In the genomic region with DNA sequence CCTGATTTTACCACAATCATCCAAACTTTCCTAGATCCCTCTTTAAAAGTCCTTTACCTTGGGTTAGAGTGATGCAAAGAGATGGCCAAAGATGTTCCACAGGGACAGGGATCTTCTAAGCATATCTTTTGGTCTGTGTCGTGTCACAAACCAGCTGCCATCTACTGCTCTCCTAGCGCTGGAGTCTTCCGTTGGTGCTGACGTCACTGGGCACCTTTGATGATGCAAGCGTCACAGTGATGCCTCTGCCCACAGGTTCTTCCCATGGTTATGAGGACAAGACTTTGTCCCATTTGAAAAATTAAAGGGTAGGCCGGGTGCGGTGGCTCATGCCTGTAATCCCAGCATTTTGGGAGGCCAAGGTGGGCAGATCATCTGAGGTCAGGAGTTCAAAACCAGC, we compare ENCODE assay signal across 35 cellular contexts. TPM values are rescaled to one million over a fixed set of nuclear protein-coding genes. Genes with fewer than 3 reads are reported as not detected.
"Had no signal": no experiment of that assay in that cellular context is flagged by ENCODE, and none has a peak within 500 bp of the region (broad histone marks: within the 10 kb centered on the region; RNA-seq: fewer than 3 reads in every experiment).

No MANE protein-coding gene starts in this region.

- H3K36me3 ChIP-seq: neutrophil, ovary, stomach, thoracic aorta, thyroid gland, tibial nerve, upper lobe of left lung, vagina had no signal

- DNase-seq: naive thymus-derived CD8-positive, alpha-beta T cell; nephron progenitor cell; nucleus accumbens; ovary; posterior cingulate gyrus; psoas muscle; right cardiac atrium; stimulated activated CD4-positive, alpha-beta T cell treated with anti-CD3 and anti-CD28 coated beads, Interleukin-15, amount 100 ng/mL, for 24 hours; stimulated activated CD4-positive, alpha-beta T cell treated with anti-CD3 and anti-CD28 coated beads, Interleukin-2, amount 100 ng/mL, for 24 hours; stimulated activated CD4-positive, alpha-beta T cell treated with anti-CD3 and anti-CD28 coated beads, Interleukin-2, amount 100 ng/mL, for 48 hours; stimulated activated CD4-positive, alpha-beta T cell treated with anti-CD3 and anti-CD28 coated beads, Interleukin-4, amount 100 ng/mL, for 24 hours; stimulated activated naive B cell treated with anti-CD40 and anti-IgM and Interleukin-4, amounts not matched to agents 10 μg/mL and 1 μg/mL and 100 μg/mL, for 72 hours; stimulated activated naive CD4-positive, alpha-beta T cell treated with Interleukin-2 at 50 U/mL for 16 hours; stomach; thyroid gland; trophoblast cell; upper lobe of left lung had no signal

- H3K4me1 Mint-ChIP-seq: naive thymus-derived CD8-positive, alpha-beta T cell; stimulated activated effector memory CD8-positive, alpha-beta T cell treated with anti-CD3 and anti-CD28 coated beads, Interleukin-12 subunit alpha, Interleukin-12 subunit beta, amount 100 ng/mL, for 72 hours; stimulated activated naive B cell treated with anti-CD40 and anti-IgM and Interleukin-4, amounts not matched to agents 10 μg/mL and 1 μg/mL and 100 μg/mL, for 72 hours had no signal

- H2AFZ ChIP-seq: parathyroid adenoma had no signal

- H3K4me3 ChIP-seq: ovary, psoas muscle, skin epidermis, stomach, thoracic aorta, thyroid gland, tibial nerve, upper lobe of left lung, vagina had no signal

- H3K4me3 Mint-ChIP-seq: naive thymus-derived CD8-positive, alpha-beta T cell; natural killer cell treated with Interleukin-12 subunit alpha and Interleukin-12 subunit beta and Interleukin-15 and Interleukin-18, amount 100 ng/mL, for 72 hours; nephron progenitor cell; neural crest cell; stimulated activated effector memory CD8-positive, alpha-beta T cell treated with anti-CD3 and anti-CD28 coated beads, Interleukin-12 subunit alpha, Interleukin-12 subunit beta, amount 100 ng/mL, for 72 hours; stimulated activated naive B cell treated with anti-CD40 and anti-IgM and Interleukin-4, amounts not matched to agents 10 μg/mL and 1 μg/mL and 100 μg/mL, for 72 hours; stimulated activated naive CD8-positive, alpha-beta T cell treated with anti-CD3 and anti-CD28 coated beads, Interleukin-15, Interleukin-2, amounts not matched to agents 100 ng/mL and 50 ng/mL, for 24 hours had no signal

- ATAC-seq: naive thymus-derived CD8-positive, alpha-beta T cell; natural killer cell treated with Interleukin-12 subunit alpha and Interleukin-12 subunit beta and Interleukin-15 and Interleukin-18, amount 100 ng/mL, for 72 hours; psoas muscle; right cardiac atrium; sciatic nerve; stimulated activated effector memory CD8-positive, alpha-beta T cell treated with anti-CD3 and anti-CD28 coated beads, Interleukin-12 subunit alpha, Interleukin-12 subunit beta, amount 100 ng/mL, for 72 hours; stimulated activated naive B cell treated with anti-CD40 and anti-IgM and Interleukin-4, amounts not matched to agents 10 μg/mL and 1 μg/mL and 100 μg/mL, for 72 hours had no signal

- H3K27ac Mint-ChIP-seq: naive thymus-derived CD8-positive, alpha-beta T cell; natural killer cell treated with Interleukin-12 subunit alpha and Interleukin-12 subunit beta and Interleukin-15 and Interleukin-18, amount 100 ng/mL, for 72 hours; nephron progenitor cell; progenitor cell of endocrine pancreas; stimulated activated effector memory CD8-positive, alpha-beta T cell treated with anti-CD3 and anti-CD28 coated beads, Interleukin-12 subunit alpha, Interleukin-12 subunit beta, amount 100 ng/mL, for 72 hours; stimulated activated naive B cell treated with anti-CD40 and anti-IgM and Interleukin-4, amounts not matched to agents 10 μg/mL and 1 μg/mL and 100 μg/mL, for 72 hours; stimulated activated naive CD8-positive, alpha-beta T cell treated with anti-CD3 and anti-CD28 coated beads, Interleukin-15, Interleukin-2, amounts not matched to agents 100 ng/mL and 50 ng/mL, for 24 hours had no signal

- H3K9ac ChIP-seq: parathyroid adenoma had no signal

- H3K4me1 ChIP-seq: parathyroid adenoma, psoas muscle, stomach, thyroid gland, tibial nerve, upper lobe of left lung, vagina had no signal

- FAIRE-seq: urothelium cell line had no signal

- H3K36me3 Mint-ChIP-seq: stimulated activated effector memory CD8-positive, alpha-beta T cell treated with anti-CD3 and anti-CD28 coated beads, Interleukin-12 subunit alpha, Interleukin-12 subunit beta, amount 100 ng/mL, for 72 hours had no signal

- H3K27ac ChIP-seq: neutrophil, ovary, parathyroid adenoma, psoas muscle, skin epidermis, stomach, thoracic aorta, thyroid gland, tibial nerve, upper lobe of left lung, vagina had no signal

- H3K27me3 ChIP-seq: neutrophil, ovary, thyroid gland, tibial nerve, upper lobe of left lung, vagina had no signal

- H3K9me3 ChIP-seq: neutrophil, psoas muscle, thyroid gland, vagina had no signal

- H3K79me2 ChIP-seq: parathyroid adenoma had no signal

RNA-seq across cellular contexts. Expression of gene GLT6D1, which starts 1.7 kb away (rescaled TPM):
- total RNA-seq: naive thymus-derived CD8-positive, alpha-beta T cell; natural killer cell treated with Interleukin-12 subunit alpha and Interleukin-12 subunit beta and Interleukin-15 and Interleukin-18, amount 100 ng/mL, for 72 hours; neural crest cell; omental fat pad; ovary; progenitor cell of endocrine pancreas; psoas muscle; renal cortical epithelial cell; right cardiac atrium; sciatic nerve; stomach; subcutaneous adipose tissue; temporal lobe; thoracic aorta; thyroid gland; tibial nerve; upper lobe of left lung; ureter; vagina had no signal
- polyA plus RNA-seq: naive thymus-derived CD8-positive, alpha-beta T cell; ovary; psoas muscle; right cardiac atrium; stomach had no signal

RNA-seq across cellular contexts. Expression of gene LCN9, which starts 22.1 kb away (rescaled TPM):
- total RNA-seq: naive thymus-derived CD8-positive, alpha-beta T cell; natural killer cell treated with Interleukin-12 subunit alpha and Interleukin-12 subunit beta and Interleukin-15 and Interleukin-18, amount 100 ng/mL, for 72 hours; ovary; psoas muscle; renal cortical epithelial cell; right cardiac atrium; sciatic nerve; stomach; subcutaneous adipose tissue; temporal lobe; thoracic aorta; thyroid gland; tibial nerve; upper lobe of left lung; ureter; vagina had no signal
- polyA plus RNA-seq: naive thymus-derived CD8-positive, alpha-beta T cell; ovary; psoas muscle; right cardiac atrium; stomach had no signal

RNA-seq across cellular contexts. Expression of gene SOHLH1, which starts 58.2 kb away (rescaled TPM):
- total RNA-seq: naive thymus-derived CD8-positive, alpha-beta T cell; natural killer cell treated with Interleukin-12 subunit alpha and Interleukin-12 subunit beta and Interleukin-15 and Interleukin-18, amount 100 ng/mL, for 72 hours; neural crest cell; omental fat pad; progenitor cell of endocrine pancreas; psoas muscle; renal cortical epithelial cell; right cardiac atrium; sciatic nerve; stomach; subcutaneous adipose tissue; temporal lobe; thoracic aorta; thyroid gland; tibial nerve; upper lobe of left lung; ureter; vagina had no signal
- polyA plus RNA-seq: naive thymus-derived CD8-positive, alpha-beta T cell; psoas muscle; right cardiac atrium; stomach had no signal
